8 cellular contexts compared by ENCODE assay signal in genomic region chr1:230066036-230066435, GRCh38. TPM values are rescaled to one million over a fixed set of nuclear protein-coding genes. Genes with fewer than 3 reads are reported as not detected.
DNase-seq lines count a peak whose midpoint lies in the region; ATAC-seq and TF ChIP-seq lines count a peak whose summit lies in the region.

No MANE protein-coding gene starts in this region.

- POLR2A ChIA-PET in activated CD4-positive, alpha-beta T cell treated with anti-CD3 and anti-CD28 coated beads, Interleukin-2, amount 10 ng/mL, durations not matched to agents 7 days and 5 days (lab: Charles Lee): no interaction called here
- POLR2A ChIA-PET in activated B cell treated with CpG ODN at 0.5 μM for 24 hours (lab: Charles Lee): interaction anchor here (1.0 to 2.3 kb wide), 10 partner anchors 10 to 405 kb away, joined by 3 to 13 read pairs (median 4); no protein-coding TSS in a partner anchor

- peak overlapping the region; percentile 95 for H3K27ac Mint-ChIP-seq in activated CD4-positive, alpha-beta T cell treated with anti-CD3 and anti-CD28 coated beads, Interleukin-2, amount 10 ng/mL, durations not matched to agents 7 days and 5 days
- peak overlapping the region; percentile 92 for H3K27ac Mint-ChIP-seq in activated B cell treated with CpG ODN at 0.5 μM for 24 hours

- CTCF ChIA-PET in activated CD4-positive, alpha-beta T cell treated with anti-CD3 and anti-CD28 coated beads, Interleukin-2, amount 10 ng/mL, durations not matched to agents 7 days and 5 days (lab: Charles Lee): no interaction called here
- CTCF ChIA-PET in activated B cell treated with CpG ODN at 0.5 μM for 24 hours (lab: Charles Lee): interaction anchor here (1.2 to 1.9 kb wide), 2 partner anchors 58 to 101 kb away, joined by 3 to 7 read pairs; no protein-coding TSS in a partner anchor

- peaks cover 42% of the 10 kb centered on the region for H3K4me1 Mint-ChIP-seq in activated CD4-positive, alpha-beta T cell treated with anti-CD3 and anti-CD28 coated beads, Interleukin-2, amount 10 ng/mL, durations not matched to agents 7 days and 5 days
- H3K4me1 Mint-ChIP-seq in activated B cell treated with CpG ODN at 0.5 μM for 24 hours: peaks cover 39% of the 10 kb centered on the region

- peaks cover 4% of the 10 kb centered on the region for H3K27me3 Mint-ChIP-seq in activated CD4-positive, alpha-beta T cell treated with anti-CD3 and anti-CD28 coated beads, Interleukin-2, amount 10 ng/mL, durations not matched to agents 7 days and 5 days
- H3K27me3 Mint-ChIP-seq in activated B cell treated with CpG ODN at 0.5 μM for 24 hours: no peaks in the 10 kb centered on the region

- peak overlapping the region; percentile 64; the same call in 1 of the 2 replicates for H3K4me3 ChIP-seq in iPS-18c (ENCODE audit: insufficient read depth, low read depth, low read length)

- no peak for TF ChIP-seq CTCF in activated B cell treated with CpG ODN at 0.5 μM for 24 hours (IDR thresholded peaks at IDR 0.05)

- peaks cover 14% of the 10 kb centered on the region for H3K9me3 Mint-ChIP-seq in activated CD4-positive, alpha-beta T cell treated with anti-CD3 and anti-CD28 coated beads, Interleukin-2, amount 10 ng/mL, durations not matched to agents 7 days and 5 days
- H3K9me3 Mint-ChIP-seq in activated B cell treated with CpG ODN at 0.5 μM for 24 hours: peaks cover 4% of the 10 kb centered on the region

- no peak for DNase-seq in activated CD4-positive, alpha-beta T cell treated with anti-CD3 and anti-CD28 coated beads, Interleukin-2, amount 10 ng/mL, durations not matched to agents 7 days and 5 days
- no peak for DNase-seq in activated CD4-positive, alpha-beta T cell treated with anti-CD3 and anti-CD28 coated beads for 48 hours
- DNase-seq in activated B cell treated with CpG ODN at 0.5 μM for 24 hours: no peak
- DNase-seq in substantia nigra (lab: John Stamatoyannopoulos, UW): no peak
- no peak for DNase-seq in central memory CD4-positive, alpha-beta T cell
- DNase-seq in SHP77 treated with DMSO at 0.1 percent for 48 hours (lab: John Stamatoyannopoulos, UW): no peak

- H3K36me3 Mint-ChIP-seq in activated CD4-positive, alpha-beta T cell treated with anti-CD3 and anti-CD28 coated beads, Interleukin-2, amount 10 ng/mL, durations not matched to agents 7 days and 5 days (ENCODE audit: low read depth): peaks cover 4% of the 10 kb centered on the region
- peaks cover 15% of the 10 kb centered on the region for H3K36me3 Mint-ChIP-seq in activated B cell treated with CpG ODN at 0.5 μM for 24 hours (ENCODE audit: low read depth)

- H3K27ac ChIP-seq in substantia nigra (ENCODE audit: low read depth, low read length, poor library complexity, severe bottlenecking): peak overlapping the region; percentile 83

- no peaks in the 10 kb centered on the region for H3K9me3 ChIP-seq in iPS-18c (ENCODE audit: control insufficient read depth, insufficient read depth, low read length)

- intact Hi-C loops in activated B cell treated with CpG ODN at 0.5 μM for 24 hours (cut with micrococcal nuclease): loop anchor here (1.0 to 5.0 kb wide), 5 partner anchors 73 to 723 kb away; partner anchors contain the start of genes ABCB10, CCSAP, TAF5L and URB2

- peak overlapping the region; percentile 86 for H3K4me3 Mint-ChIP-seq in activated CD4-positive, alpha-beta T cell treated with anti-CD3 and anti-CD28 coated beads, Interleukin-2, amount 10 ng/mL, durations not matched to agents 7 days and 5 days
- peak overlapping the region; percentile 90 for H3K4me3 Mint-ChIP-seq in activated B cell treated with CpG ODN at 0.5 μM for 24 hours

- ATAC-seq in activated B cell treated with CpG ODN at 0.5 μM for 24 hours (ENCODE audit: low read depth) (no peak), HG02763 (IDR thresholded peaks at IDR 0.05; ENCODE audit: unreplicated experiment) (no peak)

RNA-seq across cellular contexts. Expression of gene GALNT2, which starts 1.0 kb away (rescaled TPM):
- total RNA-seq in activated CD4-positive, alpha-beta T cell treated with anti-CD3 and anti-CD28 coated beads, Interleukin-2, amount 10 ng/mL, durations not matched to agents 7 days and 5 days: 10 to 100 TPM; 22.7 to 28.4 TPM
- 99.8 and 108 TPM in 2 replicates for total RNA-seq in activated B cell treated with CpG ODN at 0.5 μM for 24 hours
